ENCODE assay signal across 25 cellular contexts in the genomic region with DNA sequence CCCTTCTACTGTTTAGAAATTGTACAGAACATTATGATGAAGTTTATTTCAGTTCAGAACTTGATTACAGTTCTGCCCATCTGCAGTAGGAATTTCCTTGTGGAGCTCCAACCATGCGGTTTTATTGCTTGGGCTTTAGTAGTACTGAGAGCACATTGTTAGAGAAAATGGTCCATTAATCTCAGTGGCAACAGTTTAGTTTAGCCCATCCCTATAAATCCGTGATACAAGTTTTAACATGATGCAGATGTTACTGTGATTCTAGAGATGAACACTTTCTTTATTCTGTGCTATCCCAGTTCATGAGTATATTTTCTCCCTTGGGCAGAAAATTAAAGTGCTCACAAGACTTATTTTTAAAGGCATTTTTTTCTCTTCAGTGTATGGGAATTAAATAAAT.
"Had no signal": no experiment of that assay in that cellular context is flagged by ENCODE, and none has a peak within 500 bp of the region (broad histone marks: within the 10 kb centered on the region; RNA-seq: fewer than 3 reads in every experiment).

No MANE protein-coding gene starts in this region.

- H3K9ac ChIP-seq: SK-N-SH had no signal

- H3K36me3 ChIP-seq: ascending aorta, MG63, SJSA1 had no signal

- H3K27me3 ChIP-seq: ascending aorta, MG63, SJSA1 had no signal

- H3K4me2 ChIP-seq: SK-N-SH had no signal

- H3K27ac ChIP-seq: ascending aorta, SJSA1 had no signal

- H3K4me3 ChIP-seq: ascending aorta, MG63, SJSA1 had no signal

- ATAC-seq: activated CD8-positive, alpha-beta T cell treated with anti-CD3 and anti-CD28 coated beads for 36 hours; activated T-cell treated with anti-CD3 and anti-CD28 coated beads, Interleukin-2, amount 50 U/mL, for 72 hours; activated T-helper 17 cell treated with anti-CD3 and anti-CD28 coated beads, Interleukin-2, amount 50 U/mL, for 72 hours; Panc1 had no signal

- H3K4me1 ChIP-seq: ascending aorta, SJSA1 had no signal

- H3K9me3 ChIP-seq: ascending aorta, MG63, SJSA1, SK-N-SH had no signal

- DNase-seq: activated CD4-positive, alpha-beta T cell treated with anti-CD3 and anti-CD28 coated beads, Interleukin-2, amount 10 ng/mL, durations not matched to agents 24 days and 14 days; activated CD4-positive, alpha-beta T cell treated with anti-CD3 and anti-CD28 coated beads, Interleukin-2, amount 50 U/mL, for 4 hours; activated CD8-positive, alpha-beta T cell treated with anti-CD3 and anti-CD28 coated beads for 36 hours; activated effector memory CD4-positive, alpha-beta T cell treated with anti-CD3 and anti-CD28 coated beads, Interleukin-2, amount 50 U/mL, for 16 hours; activated naive CD4-positive, alpha-beta T cell; activated naive CD8-positive, alpha-beta T cell treated with anti-CD3 and anti-CD28 coated beads, Interleukin-2, amount 10 ng/mL, durations not matched to agents 7 days and 5 days; activated T-cell treated with anti-CD3 and anti-CD28 coated beads, Interleukin-2, amount 50 U/mL, for 1 hour; activated T-cell treated with anti-CD3 and anti-CD28 coated beads, Interleukin-2, amount 50 U/mL, for 72 hours; amygdala; Kasumi-1; KG1; MG63; NCI-H1048; NCI-H1436 treated with DMSO at 0.1 percent for 48 hours; NCI-H1694 treated with DMSO at 0.1 percent for 48 hours; NCI-H2029; NCI-H345; NCI-H524 treated with DMSO at 0.1 percent for 48 hours; RPMI8226; SHP77 treated with DMSO at 0.1 percent for 48 hours; SK-N-SH had no signal
